8 cellular contexts compared by ENCODE assay signal in the genomic region with DNA sequence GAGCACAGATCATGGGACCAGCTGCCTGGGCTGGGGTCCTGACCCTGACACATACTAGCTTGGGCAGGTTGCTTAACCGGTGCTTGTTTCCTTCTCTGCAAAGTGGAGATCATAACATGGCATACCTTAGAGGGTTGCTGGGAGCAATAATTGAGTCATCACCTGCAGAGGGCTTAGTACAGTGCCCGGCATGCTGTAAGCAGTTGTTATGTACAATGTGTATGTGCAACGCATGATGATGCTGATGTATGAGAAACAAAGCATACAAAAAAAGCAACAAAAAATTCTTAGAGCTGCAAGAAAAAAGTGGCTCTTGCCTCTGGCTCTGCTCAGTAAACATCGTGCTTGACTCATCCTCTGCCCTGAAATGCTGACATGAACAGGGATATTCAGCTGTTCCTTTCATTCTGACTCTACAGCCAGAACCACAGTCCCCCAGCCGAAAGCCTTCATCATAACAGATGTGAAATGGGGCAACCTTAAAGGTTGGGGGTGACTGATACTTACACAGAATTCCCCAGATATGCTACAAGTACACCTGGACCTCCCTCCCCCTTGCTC.
DNase-seq lines count a peak whose midpoint lies in the region; ATAC-seq and TF ChIP-seq lines count a peak whose summit lies in the region.

No MANE protein-coding gene starts in this region.

- H3K27ac ChIP-seq in upper lobe of left lung (no peak overlapping the region), heart right ventricle (no peak overlapping the region), body of pancreas (no peak overlapping the region)

- no peaks in the 10 kb centered on the region for H3K9me3 ChIP-seq in upper lobe of left lung
- H3K9me3 ChIP-seq in heart right ventricle, result no peaks in the 10 kb centered on the region
- H3K9me3 ChIP-seq in body of pancreas, result no peaks in the 10 kb centered on the region

- H3K27me3 ChIP-seq in upper lobe of left lung (no peaks in the 10 kb centered on the region), heart right ventricle (no peaks in the 10 kb centered on the region), body of pancreas (no peaks in the 10 kb centered on the region)

- H3K4me1 ChIP-seq in upper lobe of left lung (peaks cover 2 to 15% (median 6%) of the 10 kb centered on the region in 4 donors), heart right ventricle (peaks cover 0 to 57% (median 47%) of the 10 kb centered on the region in 9 donors), body of pancreas (no peaks in the 10 kb centered on the region)

- intact Hi-C loops in heart right ventricle (cut with DNase I) (loop anchor here in 8 of 10 donors (1.0 to 10.0 kb wide), 7 partner anchors 207 to 1449 kb away; no protein-coding TSS in a partner anchor), body of pancreas (cut with DNase I) (loop anchor here (5.0 kb wide), 1 partner anchor 1442 kb away; no protein-coding TSS in a partner anchor)

- TF ChIP-seq POLR2A in upper lobe of left lung (IDR thresholded peaks at IDR 0.05) (no peak), body of pancreas (IDR thresholded peaks at IDR 0.05) (no peak)

- peak; percentile 55 for ATAC-seq in HG03342 (IDR thresholded peaks at IDR 0.05; ENCODE audit: unreplicated experiment)
- ATAC-seq in upper lobe of left lung (ENCODE audit: low FRiP score in 2 of 2), result no peak
- ATAC-seq in heart right ventricle, result no peak
- ATAC-seq in body of pancreas, result no peak

- H3K4me3 ChIP-seq in astrocyte of the cerebellum (ENCODE audit: low read depth, low read length), result no peak overlapping the region
- H3K4me3 ChIP-seq in upper lobe of left lung, result no peak overlapping the region
- H3K4me3 ChIP-seq in heart right ventricle, result no peak overlapping the region
- no peak overlapping the region for H3K4me3 ChIP-seq in body of pancreas

- peak; percentile 26 to 38 for DNase-seq in activated CD4-positive, alpha-beta T cell treated with anti-CD3 and anti-CD28 coated beads for 24 hours (ENCODE audit: low read depth in 2 of 2)
- DNase-seq in activated CD4-positive, alpha-beta T cell treated with anti-CD3 and anti-CD28 coated beads for 4 hours, result no peak
- peak; percentile 32 for DNase-seq in astrocyte of the cerebellum (ENCODE audit: low read depth)
- peak; percentile 69 for DNase-seq in stimulated activated CD8-positive, alpha-beta memory T cell treated with anti-CD3 and anti-CD28 coated beads, Interleukin-4, amount 100 ng/mL, for 48 hours
- no peak for DNase-seq in upper lobe of left lung
- DNase-seq in heart right ventricle, result no peak
- DNase-seq in body of pancreas, result no peak

- no peak for TF ChIP-seq EP300 in upper lobe of left lung (IDR thresholded peaks at IDR 0.05)

- H3K36me3 ChIP-seq in upper lobe of left lung, result no peaks in the 10 kb centered on the region
- H3K36me3 ChIP-seq in heart right ventricle, result peaks cover 0 to 19% (median 0%) of the 10 kb centered on the region in 9 donors
- H3K36me3 ChIP-seq in body of pancreas (replicated peaks in 1 of 2; ENCODE audit: insufficient read depth in 1 of 2, low read depth in 2 of 2), result no peaks in the 10 kb centered on the region

- 68 to 73% methylated on average over 5 of the region's 5 CpGs for WGBS in upper lobe of left lung, 2 donors
- WGBS in heart right ventricle, 2 donors, result 73 to 75% methylated on average over 5 of the region's 5 CpGs
- 53 to 67% methylated on average over 5 of the region's 5 CpGs for WGBS in body of pancreas, 2 donors

- in situ Hi-C loops in astrocyte of the cerebellum (cut with HindIII; ENCODE audit: low sequenced_read_pairs), result no loop called here

- TF ChIP-seq CTCF in astrocyte of the cerebellum (IDR thresholded peaks at IDR 0.05; ENCODE audit: low read depth, low read length, missing control alignments) (no peak), upper lobe of left lung (IDR thresholded peaks at IDR 0.05) (no peak), heart right ventricle (IDR thresholded peaks at IDR 0.05) (no peak), body of pancreas (IDR thresholded peaks at IDR 0.05) (no peak)

Comparison
In these comparisons a context has a peak if more than half of its experiments do, and no peak if none do; other contexts are left out.
1. DNase-seq: peak in activated CD4-positive, alpha-beta T cell treated with anti-CD3 and anti-CD28 coated beads for 24 hours (2 of 2), astrocyte of the cerebellum (single experiment) and stimulated activated CD8-positive, alpha-beta memory T cell treated with anti-CD3 and anti-CD28 coated beads, Interleukin-4, amount 100 ng/mL, for 48 hours (single experiment); none in activated CD4-positive, alpha-beta T cell treated with anti-CD3 and anti-CD28 coated beads for 4 hours (0 of 2), upper lobe of left lung (0 of 2), heart right ventricle (0 of 2) and body of pancreas (0 of 4).